ENCODE assay signal across 11 cellular contexts in the genomic region with DNA sequence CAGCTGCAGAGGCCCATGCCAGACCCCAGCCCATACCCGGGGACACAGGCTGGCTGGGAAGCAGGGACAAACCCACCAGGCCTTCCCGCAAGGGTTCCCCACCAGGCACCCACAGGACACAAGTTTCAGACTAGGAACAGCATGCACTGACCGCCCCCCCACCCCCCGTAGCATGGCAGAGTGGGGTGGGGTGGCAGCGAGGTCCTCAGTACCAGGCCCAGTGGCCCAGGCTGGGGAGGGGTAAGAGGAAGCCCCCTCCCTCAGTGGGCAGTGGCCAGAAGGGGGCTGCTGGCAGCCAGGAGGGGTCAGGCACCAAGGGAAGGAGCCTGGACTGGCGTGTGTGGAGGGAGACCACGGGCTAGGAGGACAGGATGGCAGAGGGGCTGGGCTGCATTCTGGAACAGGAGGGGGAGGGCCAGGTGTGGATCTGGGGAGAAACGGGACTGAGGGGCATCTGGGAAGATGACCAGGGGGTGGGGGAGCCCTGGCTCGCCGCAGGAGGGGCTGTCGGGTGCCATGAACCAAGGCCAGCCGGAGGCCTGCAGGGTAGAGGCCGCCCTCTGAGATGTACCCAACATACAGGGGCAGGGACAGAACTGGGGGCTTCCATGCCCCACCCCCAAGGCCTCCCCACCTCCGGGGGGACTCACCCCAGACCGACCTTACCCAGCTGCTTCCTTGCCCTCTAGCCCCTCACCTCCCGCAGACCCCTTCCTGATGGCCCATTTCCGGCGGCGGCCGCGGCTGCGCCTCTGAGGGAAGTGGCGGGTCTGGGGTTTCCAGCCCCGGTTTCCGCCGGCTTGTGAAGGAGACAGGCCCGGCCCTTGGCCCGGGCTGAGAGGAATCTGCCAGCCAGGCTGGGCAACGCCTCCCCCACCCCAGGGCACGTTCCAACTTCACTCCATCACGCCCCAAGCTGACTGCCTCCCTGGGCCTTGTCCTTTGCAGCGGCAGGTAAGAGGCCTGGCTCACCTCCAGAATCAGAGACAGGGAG. TPM values are rescaled to one million over a fixed set of nuclear protein-coding genes. Genes with fewer than 3 reads are reported as not detected.
DNase-seq lines count a peak whose midpoint lies in the region; ATAC-seq, FAIRE-seq and TF ChIP-seq lines count a peak whose summit lies in the region.
"Had no signal": no experiment of that assay in that cellular context is flagged by ENCODE, and none has a peak within 500 bp of the region (broad histone marks: within the 10 kb centered on the region; RNA-seq: fewer than 3 reads in every experiment).

No MANE protein-coding gene starts in this region.

- no peak overlapping the region for H3K4me2 ChIP-seq in keratinocyte (ENCODE audit: control insufficient read depth, extremely low read depth, insufficient read depth, low read depth, low read length)

- H3K4me3 ChIP-seq in keratinocyte (ENCODE audit: control insufficient read depth in 2 of 3, extremely low read depth in 1 of 3, insufficient read depth in 2 of 3, low read depth in 1 of 3, low read length in 3 of 3) = peak overlapping the region in 1 of 3 experiments; percentile 20
- no peak overlapping the region for H3K4me3 ChIP-seq in small intestine (ENCODE audit: low read depth in 1 of 2, low read length in 2 of 2)
- H3K4me3 ChIP-seq: ovary had no signal

- TF ChIP-seq CTCF in CD4-positive, alpha-beta T cell (IDR thresholded peaks at IDR 0.05) = no peak
- TF ChIP-seq CTCF in keratinocyte (optimal IDR thresholded peaks at IDR 0.05 in 1 of 3, IDR thresholded peaks at IDR 0.05 in 1 of 3, conservative IDR thresholded peaks at IDR 0.05 in 1 of 3; ENCODE audit: extremely low read depth in 1 of 3, insufficient read depth in 2 of 3, low read length in 3 of 3) = no peak

- intact Hi-C loops in CD4-positive, alpha-beta T cell (cut with DNase I, micrococcal nuclease) = no loop called here

- no peaks in the 10 kb centered on the region for H4K20me1 ChIP-seq in keratinocyte (ENCODE audit: control insufficient read depth, extremely low read depth, insufficient read depth, low read length)

- ATAC-seq in CD4-positive, alpha-beta T cell (ENCODE audit: poor library complexity) = peak; percentile 70
- ATAC-seq in activated T-cell treated with anti-CD3 and anti-CD28 coated beads, Interleukin-2, amount 50 U/mL, for 72 hours (replicated peaks in 1 of 2) = peak; percentile 53 to 58
- no peak for ATAC-seq in GM21367 (IDR thresholded peaks at IDR 0.05; ENCODE audit: unreplicated experiment)
- ATAC-seq: left colon had no signal

- no peak overlapping the region for H3K27ac Mint-ChIP-seq in CD4-positive, alpha-beta T cell
- no peak overlapping the region for H3K27ac Mint-ChIP-seq in activated T-cell treated with anti-CD3 and anti-CD28 coated beads, Interleukin-2, amount 50 U/mL, for 72 hours

- dilution Hi-C loops in keratinocyte (cut with MboI; ENCODE audit: extremely low pct_ligation_motif_present, low sequenced_read_pairs) = no loop called here

- DNase-seq in CD4-positive, alpha-beta T cell = peak in 8 of 10 experiments; percentile 16 to 53 (median 30)
- DNase-seq in Kasumi-1 (lab: John Stamatoyannopoulos, UW) = peak; percentile 45 to 51
- DNase-seq in activated T-cell treated with anti-CD3 and anti-CD28 coated beads, Interleukin-2, amount 50 U/mL, for 72 hours = peak; percentile 47 to 61
- no peak for DNase-seq in keratinocyte (ENCODE audit: low read depth, low spot score)
- no peak for DNase-seq in NCI-H2196 (lab: John Stamatoyannopoulos, UW; ENCODE audit: unreplicated experiment)
- DNase-seq in NCI-H1105 (lab: John Stamatoyannopoulos, UW) = no peak
- DNase-seq in small intestine = no peak
- DNase-seq: COR-L47, ovary had no signal

- no peaks in the 10 kb centered on the region for H3K9me3 ChIP-seq in CD4-positive, alpha-beta T cell (ENCODE audit: control insufficient read depth, low read length)
- H3K9me3 ChIP-seq in keratinocyte (ENCODE audit: control insufficient read depth, low read depth, low read length) (no peaks in the 10 kb centered on the region), small intestine (ENCODE audit: control insufficient read depth, low read depth) (no peaks in the 10 kb centered on the region)
- H3K9me3 ChIP-seq: ovary had no signal

- no peak overlapping the region for H3K27ac ChIP-seq in CD4-positive, alpha-beta T cell (ENCODE audit: low read depth, low read length)
- no peak overlapping the region for H3K27ac ChIP-seq in keratinocyte (ENCODE audit: control insufficient read depth, insufficient read depth, low read length)
- no peak overlapping the region for H3K27ac ChIP-seq in small intestine (ENCODE audit: low read depth in 1 of 2, low read length in 1 of 2)
- H3K27ac ChIP-seq: ovary had no signal

- peaks cover 8% of the 10 kb centered on the region for H3K27me3 Mint-ChIP-seq in CD4-positive, alpha-beta T cell
- peaks cover 8% of the 10 kb centered on the region for H3K27me3 Mint-ChIP-seq in activated T-cell treated with anti-CD3 and anti-CD28 coated beads, Interleukin-2, amount 50 U/mL, for 72 hours (ENCODE audit: low read depth)

- no peaks in the 10 kb centered on the region for H3K9me1 ChIP-seq in keratinocyte (ENCODE audit: control insufficient read depth, extremely low read depth, insufficient read depth, low read length)

- peaks cover 18% of the 10 kb centered on the region for H3K4me1 Mint-ChIP-seq in CD4-positive, alpha-beta T cell (ENCODE audit: low read depth)
- peaks cover 22% of the 10 kb centered on the region for H3K4me1 Mint-ChIP-seq in activated T-cell treated with anti-CD3 and anti-CD28 coated beads, Interleukin-2, amount 50 U/mL, for 72 hours (ENCODE audit: low read depth)

- H3K9ac ChIP-seq in keratinocyte (ENCODE audit: control insufficient read depth, extremely low read depth, insufficient read depth, low read length) = peak overlapping the region; percentile 18

- peak; percentile 77 for FAIRE-seq in keratinocyte (lab: Jason Lieb, UNC)
- no peak for FAIRE-seq in small intestine (lab: Jason Lieb, UNC)

- peaks cover 15% of the 10 kb centered on the region for H3K27me3 ChIP-seq in CD4-positive, alpha-beta T cell (ENCODE audit: control insufficient read depth, insufficient read depth, low read length)
- peaks cover 9% of the 10 kb centered on the region for H3K27me3 ChIP-seq in keratinocyte (ENCODE audit: control insufficient read depth, extremely low read depth, insufficient read depth, low read length)
- peaks cover 3 to 5% of the 10 kb centered on the region in 2 donors for H3K27me3 ChIP-seq in small intestine (ENCODE audit: control insufficient read depth in 2 of 2, insufficient read depth in 2 of 2, low read length in 2 of 2)
- H3K27me3 ChIP-seq: ovary had no signal

- POLR2A ChIA-PET in CD4-positive, alpha-beta T cell (lab: Charles Lee) = interaction anchor here (0.6 kb wide), 1 partner anchor 347 kb away, joined by 3 read pairs; no protein-coding TSS in a partner anchor

- H3K9me3 Mint-ChIP-seq in CD4-positive, alpha-beta T cell = no peaks in the 10 kb centered on the region
- no peaks in the 10 kb centered on the region for H3K9me3 Mint-ChIP-seq in activated T-cell treated with anti-CD3 and anti-CD28 coated beads, Interleukin-2, amount 50 U/mL, for 72 hours

- H3K4me3 Mint-ChIP-seq in CD4-positive, alpha-beta T cell = peak overlapping the region; percentile 25
- H3K4me3 Mint-ChIP-seq in activated T-cell treated with anti-CD3 and anti-CD28 coated beads, Interleukin-2, amount 50 U/mL, for 72 hours = peak overlapping the region; percentile 40 to 56

- H2AFZ ChIP-seq in keratinocyte (ENCODE audit: control insufficient read depth, low read length) = no peak overlapping the region

- H3K4me1 ChIP-seq in keratinocyte (ENCODE audit: control insufficient read depth, extremely low read depth, insufficient read depth, low read length) (peaks cover 19% of the 10 kb centered on the region), small intestine (ENCODE audit: control insufficient read depth in 2 of 2, insufficient read depth in 1 of 2, low read depth in 1 of 2, low read length in 1 of 2) (no peaks in the 10 kb centered on the region)

- H3K36me3 ChIP-seq in keratinocyte (ENCODE audit: control insufficient read depth in 2 of 2, extremely low read depth in 1 of 2, insufficient read depth in 2 of 2, low read length in 2 of 2) (no peaks in the 10 kb centered on the region), small intestine (ENCODE audit: control insufficient read depth in 2 of 2, insufficient read depth in 2 of 2, low read length in 2 of 2) (no peaks in the 10 kb centered on the region)
- H3K36me3 ChIP-seq: ovary had no signal

- WGBS in small intestine, 3 donors = 66 to 80% (median 67%) methylated on average over 22 to 32 of the region's 32 CpGs

- CTCF ChIA-PET in CD4-positive, alpha-beta T cell (lab: Charles Lee) = no interaction called here

- H3K36me3 Mint-ChIP-seq in CD4-positive, alpha-beta T cell (ENCODE audit: low read depth) = no peaks in the 10 kb centered on the region
- H3K36me3 Mint-ChIP-seq in activated T-cell treated with anti-CD3 and anti-CD28 coated beads, Interleukin-2, amount 50 U/mL, for 72 hours (ENCODE audit: insufficient read depth in 2 of 2) = no peaks in the 10 kb centered on the region

- H3K79me2 ChIP-seq in keratinocyte (ENCODE audit: control insufficient read depth, insufficient read depth, low read length) = no peaks in the 10 kb centered on the region

RNA-seq across cellular contexts. Expression of gene JAG2, which starts 5.6 kb away (rescaled TPM):
- 1 to 10 TPM in 1 of 2 experiments, under 1 TPM in 1; 0.66 to 1.3 TPM for total RNA-seq in CD4-positive, alpha-beta T cell
- total RNA-seq in activated T-cell treated with anti-CD3 and anti-CD28 coated beads, Interleukin-2, amount 50 U/mL, for 72 hours = 1 to 10 TPM; 3.1 to 5.4 TPM
- 28.3 to 38.2 TPM (median 36.5 TPM) in 3 replicates for polyA plus RNA-seq in keratinocyte
- 7.2 TPM for polyA plus RNA-seq in keratinocyte (2011; ENCODE audit: low read depth)
- polyA plus RNA-seq in keratinocyte (2011; cell fraction: cytosol; rRNA removed) = 9.4 and 18.2 TPM in 2 replicates
- polyA plus RNA-seq in keratinocyte (2011; cell fraction: nucleus; rRNA removed) = 140 and 145 TPM in 2 replicates
- polyA plus RNA-seq in keratinocyte (2012; ENCODE audit: low replicate concordance) = 17.3 and 74.5 TPM in 2 replicates
- polyA minus RNA-seq in keratinocyte = 48.0 to 72.7 TPM (median 66.2 TPM) in 3 replicates
- 39.1 TPM for polyA minus RNA-seq in keratinocyte (2011; cell fraction: cytosol; rRNA and poly(A)+ RNA removed)
- polyA minus RNA-seq in keratinocyte (2011; cell fraction: nucleus; rRNA and poly(A)+ RNA removed) = 141 and 154 TPM in 2 replicates
- polyA plus RNA-seq in small intestine = 10 to 100 TPM in 1 of 3 donors, 1 to 10 TPM in 2; 2.0 to 15.1 (median 2.2) TPM

RNA-seq across cellular contexts. Expression of gene NUDT14, which starts 6.9 kb away (rescaled TPM):
- total RNA-seq in CD4-positive, alpha-beta T cell = 1 to 10 TPM; 9.0 to 9.2 TPM
- 10 to 100 TPM; 13.3 to 18.2 TPM for total RNA-seq in activated T-cell treated with anti-CD3 and anti-CD28 coated beads, Interleukin-2, amount 50 U/mL, for 72 hours
- polyA plus RNA-seq in keratinocyte (15.6 to 28.8 TPM (median 16.1 TPM) in 3 replicates), small intestine (10 to 100 TPM; 25.9 to 61.1 (median 42.4) TPM)
- polyA plus RNA-seq in keratinocyte (2011; ENCODE audit: low read depth) = 4.9 TPM
- 9.0 and 27.0 TPM in 2 replicates for polyA plus RNA-seq in keratinocyte (2011; cell fraction: cytosol; rRNA removed)
- polyA plus RNA-seq in keratinocyte (2011; cell fraction: nucleus; rRNA removed) = 9.5 and 12.3 TPM in 2 replicates
- 19.5 and 34.9 TPM in 2 replicates for polyA plus RNA-seq in keratinocyte (2012; ENCODE audit: low replicate concordance)
- polyA minus RNA-seq in keratinocyte = 7.7 to 14.3 TPM (median 11.1 TPM) in 3 replicates
- polyA minus RNA-seq in keratinocyte (2011; cell fraction: cytosol; rRNA and poly(A)+ RNA removed) = 37.0 TPM
- polyA minus RNA-seq in keratinocyte (2011; cell fraction: nucleus; rRNA and poly(A)+ RNA removed) = 2.3 and 5.8 TPM in 2 replicates

Comparison
In these comparisons a context has a peak if more than half of its experiments do, and no peak if none do; other contexts are left out.
1. DNase-seq: peak in CD4-positive, alpha-beta T cell (8 of 10), Kasumi-1 (2 of 2) and activated T-cell treated with anti-CD3 and anti-CD28 coated beads, Interleukin-2, amount 50 U/mL, for 72 hours (2 of 2); none in keratinocyte (single experiment), NCI-H2196 (single experiment), NCI-H1105 (single experiment) and small intestine (single experiment).